Comparison of ENCODE assay signal across 27 cellular contexts in genomic region chr6:110342759-110343158, GRCh38. TPM values are rescaled to one million over a fixed set of nuclear protein-coding genes. Genes with fewer than 3 reads are reported as not detected.
"Had no signal": no experiment of that assay in that cellular context is flagged by ENCODE, and none has a peak within 500 bp of the region (broad histone marks: within the 10 kb centered on the region; RNA-seq: fewer than 3 reads in every experiment).

No MANE protein-coding gene starts in this region.

- H3K4me3 ChIP-seq: SJSA1 had no signal

- H3K4me1 ChIP-seq: SJSA1 had no signal

- H3K36me3 ChIP-seq: SJSA1 had no signal

- H3K4me1 Mint-ChIP-seq: activated CD4-positive, alpha-beta T cell treated with anti-CD3 and anti-CD28 coated beads, Interleukin-2, amount 10 ng/mL, durations not matched to agents 7 days and 5 days; activated T-helper 17 cell treated with anti-CD3 and anti-CD28 coated beads, Interleukin-2, amount 50 U/mL, for 72 hours had no signal

- H3K4me3 Mint-ChIP-seq: activated CD4-positive, alpha-beta memory T cell treated with anti-CD3 and anti-CD28 coated beads for 36 hours; activated CD4-positive, alpha-beta T cell treated with anti-CD3 and anti-CD28 coated beads, Interleukin-2, amount 10 ng/mL, durations not matched to agents 7 days and 5 days; activated naive CD4-positive, alpha-beta T cell treated with anti-CD3 and anti-CD28 coated beads for 36 hours; activated naive CD8-positive, alpha-beta T cell; activated T-helper 17 cell treated with anti-CD3 and anti-CD28 coated beads, Interleukin-2, amount 50 U/mL, for 72 hours; IgD-negative memory B cell had no signal

- DNase-seq: activated CD4-positive, alpha-beta memory T cell treated with anti-CD3 and anti-CD28 coated beads for 36 hours; activated CD4-positive, alpha-beta T cell treated with anti-CD3 and anti-CD28 coated beads, Interleukin-2, amount 10 ng/mL, durations not matched to agents 7 days and 5 days; activated CD4-positive, CD25-positive, alpha-beta regulatory T cell; activated gamma-delta T cell; activated naive CD4-positive, alpha-beta T cell treated with anti-CD3 and anti-CD28 coated beads for 36 hours; activated T-cell treated with anti-CD3 and anti-CD28 coated beads for 4 hours; activated T-cell treated with anti-CD3 and anti-CD28 coated beads, Interleukin-2, amount 50 U/mL, for 48 hours; amygdala; KG1; NCI-H1048; NCI-H146; NCI-H2029; NCI-H2107; NCI-H2171 treated with DMSO at 0.1 percent for 48 hours; NCI-H226; SHP77; T-helper 1 cell had no signal

- H3K27me3 Mint-ChIP-seq: activated CD4-positive, alpha-beta memory T cell treated with anti-CD3 and anti-CD28 coated beads for 36 hours; activated naive CD8-positive, alpha-beta T cell had no signal

- ATAC-seq: activated T-helper 17 cell treated with anti-CD3 and anti-CD28 coated beads, Interleukin-2, amount 50 U/mL, for 72 hours had no signal

- FAIRE-seq: RCC 7860 had no signal

- H3K27me3 ChIP-seq: SJSA1 had no signal

- H3K9me3 ChIP-seq: SJSA1 had no signal

- H3K9me3 Mint-ChIP-seq: activated CD4-positive, alpha-beta memory T cell treated with anti-CD3 and anti-CD28 coated beads for 36 hours; activated CD4-positive, alpha-beta T cell treated with anti-CD3 and anti-CD28 coated beads, Interleukin-2, amount 10 ng/mL, durations not matched to agents 7 days and 5 days; activated naive CD4-positive, alpha-beta T cell treated with anti-CD3 and anti-CD28 coated beads for 36 hours; activated T-helper 17 cell treated with anti-CD3 and anti-CD28 coated beads, Interleukin-2, amount 50 U/mL, for 72 hours had no signal

- H3K27ac Mint-ChIP-seq: activated CD4-positive, alpha-beta memory T cell treated with anti-CD3 and anti-CD28 coated beads for 36 hours; activated CD4-positive, alpha-beta T cell treated with anti-CD3 and anti-CD28 coated beads, Interleukin-2, amount 10 ng/mL, durations not matched to agents 7 days and 5 days; activated naive CD4-positive, alpha-beta T cell treated with anti-CD3 and anti-CD28 coated beads for 36 hours; activated naive CD8-positive, alpha-beta T cell; activated T-helper 17 cell treated with anti-CD3 and anti-CD28 coated beads, Interleukin-2, amount 50 U/mL, for 72 hours; IgD-negative memory B cell had no signal

- H3K36me3 Mint-ChIP-seq: activated CD4-positive, alpha-beta memory T cell treated with anti-CD3 and anti-CD28 coated beads for 36 hours; activated naive CD8-positive, alpha-beta T cell had no signal

- H3K27ac ChIP-seq: SJSA1 had no signal

RNA-seq across cellular contexts. Expression of gene METTL24, which starts 15.4 kb away (rescaled TPM):
- total RNA-seq: activated CD4-positive, alpha-beta memory T cell treated with anti-CD3 and anti-CD28 coated beads for 36 hours; activated CD4-positive, alpha-beta T cell treated with anti-CD3 and anti-CD28 coated beads, Interleukin-2, amount 10 ng/mL, durations not matched to agents 7 days and 5 days; activated CD8-positive, alpha-beta memory T cell treated with anti-CD3 and anti-CD28 coated beads for 36 hours; activated naive CD4-positive, alpha-beta T cell treated with anti-CD3 and anti-CD28 coated beads for 36 hours; activated T-helper 17 cell treated with anti-CD3 and anti-CD28 coated beads, Interleukin-2, amount 50 U/mL, for 72 hours; LHCN-M2; M059J; NCI-H460; T-helper 2 cell treated with Interferon-gamma antibody and Interleukin-4, amounts not matched to agents 100 ng/mL and 5 ng/mL, for 36 hours had no signal
- polyA plus RNA-seq: IgD-negative memory B cell had no signal
